ENCODE assay signal across 23 cellular contexts in genomic region chr6:139252018-139252390, GRCh38. TPM values are rescaled to one million over a fixed set of nuclear protein-coding genes. Genes with fewer than 3 reads are reported as not detected.
DNase-seq lines count a peak whose midpoint lies in the region; ATAC-seq and TF ChIP-seq lines count a peak whose summit lies in the region.
"Had no signal": no experiment of that assay in that cellular context is flagged by ENCODE, and none has a peak within 500 bp of the region (broad histone marks: within the 10 kb centered on the region; RNA-seq: fewer than 3 reads in every experiment).

No MANE protein-coding gene starts in this region.

- no peaks in the 10 kb centered on the region for H3F3A ChIP-seq in DOHH2 (ENCODE audit: control insufficient read depth, insufficient read depth)

- H3K27ac Mint-ChIP-seq in activated T-cell treated with anti-CD3 and anti-CD28 coated beads, Interleukin-2, amount 50 U/mL, for 24 hours: peak overlapping the region; percentile 34
- H3K27ac Mint-ChIP-seq in activated T-helper 17 cell treated with anti-CD3 and anti-CD28 coated beads, Interleukin-2, amount 50 U/mL, for 72 hours: peak overlapping the region; percentile 9
- H3K27ac Mint-ChIP-seq in Calu3 (ENCODE audit: unreplicated experiment) (no peak overlapping the region), immature natural killer cell (peak overlapping the region in 2 of 6 donors; percentile 46 to 80)

- no peaks in the 10 kb centered on the region for H3K36me3 Mint-ChIP-seq in activated T-cell treated with anti-CD3 and anti-CD28 coated beads, Interleukin-2, amount 50 U/mL, for 24 hours (ENCODE audit: low read depth)
- no peaks in the 10 kb centered on the region for H3K36me3 Mint-ChIP-seq in activated T-helper 17 cell treated with anti-CD3 and anti-CD28 coated beads, Interleukin-2, amount 50 U/mL, for 72 hours (ENCODE audit: low read depth)
- H3K36me3 Mint-ChIP-seq in Calu3 (ENCODE audit: insufficient read depth, unreplicated experiment): no peaks in the 10 kb centered on the region
- H3K36me3 Mint-ChIP-seq in immature natural killer cell: peaks cover 0 to 2% (median 0%) of the 10 kb centered on the region in 3 donors

- H3K4me1 ChIP-seq in DOHH2 (ENCODE audit: control insufficient read depth, low read length) (peaks cover 26% of the 10 kb centered on the region), psoas muscle (peaks cover 36% of the 10 kb centered on the region)

- no peaks in the 10 kb centered on the region for H3K9me3 Mint-ChIP-seq in activated T-cell treated with anti-CD3 and anti-CD28 coated beads, Interleukin-2, amount 50 U/mL, for 24 hours
- H3K9me3 Mint-ChIP-seq in activated T-helper 17 cell treated with anti-CD3 and anti-CD28 coated beads, Interleukin-2, amount 50 U/mL, for 72 hours: no peaks in the 10 kb centered on the region
- H3K9me3 Mint-ChIP-seq in Calu3 (ENCODE audit: low read depth, unreplicated experiment) (no peaks in the 10 kb centered on the region), immature natural killer cell (no peaks in the 10 kb centered on the region)

- BruUV-seq in Calu3 (replicated peaks; lab: Mats Ljungman, UMichigan): no TSS peak

- intact Hi-C loops in psoas muscle (cut with DNase I) (no loop called here), Calu3 (cut with micrococcal nuclease; ENCODE audit: unreplicated experiment) (no loop called here)

- CTCF ChIA-PET in Calu3 (lab: Charles Lee): no interaction called here

- H3K4me2 ChIP-seq in DOHH2 (ENCODE audit: low read length): no peak overlapping the region

- H3K9me2 ChIP-seq in DOHH2 (replicated peaks; ENCODE audit: control insufficient read depth, low read length): no peaks in the 10 kb centered on the region

- DNase-seq in activated T-cell treated with anti-CD3 and anti-CD28 coated beads, Interleukin-2, amount 50 U/mL, for 24 hours: no peak
- DNase-seq in activated T-cell treated with anti-CD3 and anti-CD28 coated beads for 4 hours (no peak), psoas muscle (no peak), HUDEP-2 (lab: John Stamatoyannopoulos, UW; ENCODE audit: unreplicated experiment in 76 of 76) (no peak), Calu3 (no peak), immature natural killer cell (no peak)
- DNase-seq: ACHN; activated CD8-positive, alpha-beta T cell treated with anti-CD3 and anti-CD28 coated beads for 36 hours; activated naive CD4-positive, alpha-beta T cell treated with anti-CD3 and anti-CD28 coated beads, Interleukin-2, amount 50 U/mL, for 16 hours; activated T-cell treated with anti-CD3 and anti-CD28 coated beads, Interleukin-2, amount 50 U/mL, for 1 hour; caudate nucleus; dermis blood vessel endothelial cell; H7; KBM-7; NCI-H146; NCI-H524 treated with DMSO at 0.1 percent for 48 hours; occipital lobe; stimulated activated CD4-positive, alpha-beta T cell treated with anti-CD3 and anti-CD28 coated beads, Interleukin-4, amount 100 ng/mL, for 1 hour; stimulated activated naive CD4-positive, alpha-beta T cell treated with Interleukin-2 at 50 U/mL for 16 hours; T-helper 9 cell had no signal

- H4K20me1 ChIP-seq in DOHH2 (ENCODE audit: control insufficient read depth, insufficient read depth, low read depth, low read length): no peaks in the 10 kb centered on the region

- H3K79me2 ChIP-seq in DOHH2 (ENCODE audit: control insufficient read depth, low read length): no peaks in the 10 kb centered on the region

- no peaks in the 10 kb centered on the region for H3K27me3 ChIP-seq in DOHH2 (ENCODE audit: control insufficient read depth, low read length)
- H3K27me3 ChIP-seq in psoas muscle (ENCODE audit: insufficient read depth in 3 of 3, low read length in 2 of 3): no peaks in the 10 kb centered on the region

- H3K9me3 ChIP-seq in DOHH2 (ENCODE audit: control insufficient read depth, insufficient read depth, low read length) (no peaks in the 10 kb centered on the region), psoas muscle (no peaks in the 10 kb centered on the region)

- H3K4me3 Mint-ChIP-seq in activated T-cell treated with anti-CD3 and anti-CD28 coated beads, Interleukin-2, amount 50 U/mL, for 24 hours: no peak overlapping the region
- H3K4me3 Mint-ChIP-seq in activated T-helper 17 cell treated with anti-CD3 and anti-CD28 coated beads, Interleukin-2, amount 50 U/mL, for 72 hours: peak overlapping the region; percentile 70
- H3K4me3 Mint-ChIP-seq in Calu3 (ENCODE audit: low read depth, unreplicated experiment): no peak overlapping the region
- peak overlapping the region in 1 of 5 donors; percentile 12 for H3K4me3 Mint-ChIP-seq in immature natural killer cell
- H3K4me3 Mint-ChIP-seq: activated CD8-positive, alpha-beta T cell treated with anti-CD3 and anti-CD28 coated beads for 36 hours had no signal

- 38 to 54% (median 42%) methylated on average over 3 of the region's 3 CpGs for WGBS in psoas muscle, 3 donors

- H3K27me3 Mint-ChIP-seq in activated T-cell treated with anti-CD3 and anti-CD28 coated beads, Interleukin-2, amount 50 U/mL, for 24 hours: no peaks in the 10 kb centered on the region
- no peaks in the 10 kb centered on the region for H3K27me3 Mint-ChIP-seq in activated T-helper 17 cell treated with anti-CD3 and anti-CD28 coated beads, Interleukin-2, amount 50 U/mL, for 72 hours
- H3K27me3 Mint-ChIP-seq in Calu3 (ENCODE audit: unreplicated experiment): no peaks in the 10 kb centered on the region
- peaks cover 0 to 1% (median 0%) of the 10 kb centered on the region in 3 donors for H3K27me3 Mint-ChIP-seq in immature natural killer cell (ENCODE audit: low read depth in 3 of 3)
- H3K27me3 Mint-ChIP-seq: activated CD8-positive, alpha-beta T cell treated with anti-CD3 and anti-CD28 coated beads for 36 hours had no signal

- H3K4me3 ChIP-seq in DOHH2 (ENCODE audit: low read length) (no peak overlapping the region), psoas muscle (no peak overlapping the region)
- H3K4me3 ChIP-seq: SK-N-MC had no signal

- no peak for ATAC-seq in activated T-helper 17 cell treated with anti-CD3 and anti-CD28 coated beads, Interleukin-2, amount 50 U/mL, for 72 hours (replicated peaks)
- ATAC-seq in psoas muscle: peak in 1 of 4 donors; percentile 15
- ATAC-seq: activated CD8-positive, alpha-beta T cell treated with anti-CD3 and anti-CD28 coated beads for 36 hours had no signal

- H3K36me3 ChIP-seq in DOHH2 (ENCODE audit: control insufficient read depth, low read length) (no peaks in the 10 kb centered on the region), psoas muscle (ENCODE audit: insufficient read depth in 1 of 2, low read depth in 1 of 2) (peaks cover 0 to 64% of the 10 kb centered on the region in 2 donors)

- no peak overlapping the region for H3K27ac ChIP-seq in DOHH2 (ENCODE audit: low read depth, low read length)
- peak overlapping the region; percentile 91 for H3K27ac ChIP-seq in psoas muscle
- H3K27ac ChIP-seq: SK-N-MC had no signal

- TF ChIP-seq CTCF in DOHH2 (IDR thresholded peaks at IDR 0.05; ENCODE audit: low read depth, low read length, poor library complexity, severe bottlenecking) (peak; percentile 23), psoas muscle (IDR thresholded peaks at IDR 0.05) (no peak), Calu3 (IDR thresholded peaks at IDR 0.05; ENCODE audit: unreplicated experiment) (no peak)

- peaks cover 64% of the 10 kb centered on the region for H3K4me1 Mint-ChIP-seq in activated T-cell treated with anti-CD3 and anti-CD28 coated beads, Interleukin-2, amount 50 U/mL, for 24 hours (ENCODE audit: low read depth)
- H3K4me1 Mint-ChIP-seq in activated T-helper 17 cell treated with anti-CD3 and anti-CD28 coated beads, Interleukin-2, amount 50 U/mL, for 72 hours: peaks cover 38% of the 10 kb centered on the region
- H3K4me1 Mint-ChIP-seq in Calu3 (ENCODE audit: low read depth, unreplicated experiment) (no peaks in the 10 kb centered on the region), immature natural killer cell (peaks cover 30 to 32% of the 10 kb centered on the region in 2 donors)

RNA-seq across cellular contexts. Expression of gene TXLNB, which starts 39.8 kb away (rescaled TPM):
- under 1 TPM; 0.24 to 0.37 TPM for total RNA-seq in activated T-helper 17 cell treated with anti-CD3 and anti-CD28 coated beads, Interleukin-2, amount 50 U/mL, for 72 hours
- 100 to 1,000 TPM; 128 to 230 (median 158) TPM for total RNA-seq in psoas muscle
- 10 to 100 TPM in 2 of 3 donors, 1 to 10 TPM in 1; 1.8 to 40.7 (median 32.1) TPM for polyA plus RNA-seq in psoas muscle
- total RNA-seq in Calu3 (2022): 0.07 TPM in 1 of 2 replicates, not detected in the other
- polyA plus RNA-seq in immature natural killer cell: under 1 TPM in 2 of 3 donors, not detected in 1; 0.08 to 0.32 TPM
- total RNA-seq: H7 had no signal

Comparison
In these comparisons a context has a peak if more than half of its experiments do, and no peak if none do; other contexts are left out.
1. RNA of gene TXLNB, which starts 39.8 kb away (total RNA-seq): 128 to 230 TPM in psoas muscle; 0.24 to 0.37 TPM in activated T-helper 17 cell treated with anti-CD3 and anti-CD28 coated beads, Interleukin-2, amount 50 U/mL, for 72 hours and 0.07 TPM in Calu3; every median in the first group is over 10 times any median in the second.